16 cellular contexts compared by ENCODE assay signal in the genomic region with DNA sequence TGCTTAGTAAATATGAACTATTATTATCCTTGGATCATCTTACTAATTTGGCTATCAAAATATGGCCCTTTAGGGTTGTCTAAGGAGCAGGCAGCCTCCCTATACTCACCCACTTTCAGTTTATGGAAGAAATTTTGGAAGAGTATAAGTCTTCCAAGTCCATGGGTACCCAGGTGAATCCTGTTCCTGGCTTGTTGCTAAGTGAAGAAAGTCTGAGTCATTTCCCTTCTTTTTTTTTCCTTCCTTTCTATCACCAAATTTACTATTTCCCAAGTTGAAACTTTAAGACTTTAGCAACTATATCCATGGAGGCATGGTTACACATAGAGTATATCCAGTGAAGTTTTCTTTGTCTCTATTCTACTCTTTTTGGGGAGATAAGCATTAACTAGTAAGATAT.
DNase-seq lines count a peak whose midpoint lies in the region; ATAC-seq and TF ChIP-seq lines count a peak whose summit lies in the region.
"Had no signal": no experiment of that assay in that cellular context is flagged by ENCODE, and none has a peak within 500 bp of the region (broad histone marks: within the 10 kb centered on the region; RNA-seq: fewer than 3 reads in every experiment).

No MANE protein-coding gene starts in this region.

- no peaks in the 10 kb centered on the region for H3K9me3 ChIP-seq in IMR-90 (ENCODE audit: control insufficient read depth, insufficient read depth, low read length)
- H3K9me3 ChIP-seq in right lobe of liver = no peaks in the 10 kb centered on the region
- H3K9me3 ChIP-seq in prostate gland = no peaks in the 10 kb centered on the region
- H3K9me3 ChIP-seq: A549, BE2C had no signal

- no peak overlapping the region for H3K9ac ChIP-seq in IMR-90 (ENCODE audit: low read depth, low read length)

- no peak overlapping the region for H2BK15ac ChIP-seq in IMR-90 (ENCODE audit: low read depth, low read length)

- H3K4me1 ChIP-seq in IMR-90 (ENCODE audit: control insufficient read depth, insufficient read depth, low read length) = peaks cover 1% of the 10 kb centered on the region; the same call in 1 of the 2 replicates
- H3K4me1 ChIP-seq in right lobe of liver = no peaks in the 10 kb centered on the region
- H3K4me1 ChIP-seq in prostate gland (replicated peaks) = no peaks in the 10 kb centered on the region
- H3K4me1 ChIP-seq: A549, BE2C had no signal

- dilution Hi-C loops in IMR-90 (cut with HindIII; ENCODE audit: low sequenced_read_pairs, unreplicated experiment) = no loop called here

- no peak overlapping the region for H2AK5ac ChIP-seq in IMR-90 (ENCODE audit: low read depth, low read length)

- POLR2A ChIA-PET in IMR-90 (lab: Charles Lee; ENCODE audit: unreplicated experiment) = no interaction called here
- POLR2A ChIA-PET in RWPE1 (lab: Yijun Ruan, JAX; ENCODE audit: low non-redundant PET) = no interaction called here

- no peak overlapping the region for H3K23ac ChIP-seq in IMR-90 (ENCODE audit: low read depth, low read length)

- H3K27ac ChIP-seq in IMR-90 (ENCODE audit: insufficient read depth, low read length) = no peak overlapping the region
- no peak overlapping the region for H3K27ac ChIP-seq in RWPE1
- H3K27ac ChIP-seq in caudate nucleus (ENCODE audit: low read depth, low read length) = peak overlapping the region; percentile 48
- no peak overlapping the region for H3K27ac ChIP-seq in right lobe of liver
- no peak overlapping the region for H3K27ac ChIP-seq in prostate gland
- H3K27ac ChIP-seq: A549, C4-2B had no signal

- H2BK20ac ChIP-seq in IMR-90 (ENCODE audit: low read depth, low read length) = no peak overlapping the region

- TF ChIP-seq POLR2A in IMR-90 (IDR thresholded peaks at IDR 0.05; ENCODE audit: low read depth, low read length) (no peak), right lobe of liver (IDR thresholded peaks at IDR 0.05) (no peak), prostate gland (IDR thresholded peaks at IDR 0.05) (no peak)

- H3K4me3 ChIP-seq in IMR-90 (ENCODE audit: insufficient read depth, low read depth, low read length) (no peak overlapping the region), right lobe of liver (no peak overlapping the region), prostate gland (no peak overlapping the region)
- H3K4me3 ChIP-seq: A549 had no signal

- no peaks in the 10 kb centered on the region for H3K79me1 ChIP-seq in IMR-90 (ENCODE audit: low read depth in 1 of 2, low read length in 2 of 2)

- H3K4me2 ChIP-seq in IMR-90 (ENCODE audit: low read depth, low read length) = no peak overlapping the region
- H3K4me2 ChIP-seq: A549 had no signal

- H3K56ac ChIP-seq in IMR-90 (ENCODE audit: extremely low read depth, insufficient read depth, low read length) = no peak overlapping the region

- DNase-seq in IMR-90 = peak; percentile 15
- DNase-seq in RWPE1 (ENCODE audit: low spot score) = peak; percentile 29
- peak in 1 of 61 donors; percentile 3 for DNase-seq in caudate nucleus (lab: John Stamatoyannopoulos, UW)
- peak; percentile 43 for DNase-seq in kidney tubule cell (ENCODE audit: low spot score)
- DNase-seq in A172 (ENCODE audit: low spot score) = no peak
- DNase-seq in right lobe of liver = no peak
- no peak for DNase-seq in prostate gland (ENCODE audit: low spot score)
- DNase-seq: BE2C; CD4-positive, alpha-beta memory T cell; DMS153; GF-D8; HCEC 1CT; HFFc6 had no signal

- H4K5ac ChIP-seq in IMR-90 (ENCODE audit: low read depth, low read length) = no peak overlapping the region

- H3K9me1 ChIP-seq in IMR-90 (ENCODE audit: insufficient read depth, low read length) = no peaks in the 10 kb centered on the region

- no peaks in the 10 kb centered on the region for H3K27me3 ChIP-seq in IMR-90 (ENCODE audit: control insufficient read depth, insufficient read depth, low read length)
- no peaks in the 10 kb centered on the region for H3K27me3 ChIP-seq in right lobe of liver
- no peaks in the 10 kb centered on the region for H3K27me3 ChIP-seq in prostate gland (replicated peaks; ENCODE audit: insufficient read depth)
- H3K27me3 ChIP-seq: BE2C had no signal

- no peak for TF ChIP-seq RAD21 in IMR-90 (IDR thresholded peaks at IDR 0.05; ENCODE audit: low read length)

- no peaks in the 10 kb centered on the region for H3K36me3 ChIP-seq in IMR-90 (ENCODE audit: control insufficient read depth, insufficient read depth, low read length)
- peaks cover 0 to 5% (median 1%) of the 10 kb centered on the region in 4 donors for H3K36me3 ChIP-seq in right lobe of liver
- no peaks in the 10 kb centered on the region for H3K36me3 ChIP-seq in prostate gland
- H3K36me3 ChIP-seq: BE2C had no signal

- no peak overlapping the region for H3K18ac ChIP-seq in IMR-90 (ENCODE audit: low read depth, low read length)

- TF ChIP-seq CTCF in IMR-90 (conservative IDR thresholded peaks at IDR 0.05; ENCODE audit: low read depth, low read length) (no peak), RWPE1 (conservative IDR thresholded peaks at IDR 0.05; ENCODE audit: low read depth) (no peak), right lobe of liver (IDR thresholded peaks at IDR 0.05) (no peak), prostate gland (IDR thresholded peaks at IDR 0.05) (no peak)

- CTCF ChIA-PET in IMR-90 (lab: Yijun Ruan, JAX) = interaction anchor here (1.0 kb wide), 1 partner anchor 16 kb away, joined by 4 read pairs; no protein-coding TSS in a partner anchor
- CTCF ChIA-PET in RWPE1 (lab: Yijun Ruan, JAX) = no interaction called here

- no peak overlapping the region for H4K8ac ChIP-seq in IMR-90 (ENCODE audit: low read depth in 2 of 2, low read length in 2 of 2)

- no peak overlapping the region for H2BK5ac ChIP-seq in IMR-90 (ENCODE audit: low read depth, low read length, poor library complexity, severe bottlenecking)

- no peak for ATAC-seq in IMR-90 (ENCODE audit: low read depth)
- ATAC-seq in right lobe of liver = no peak
- ATAC-seq: A549, HepG2 had no signal

- H2BK120ac ChIP-seq in IMR-90 (ENCODE audit: low read depth, low read length) = no peak overlapping the region

- no peak overlapping the region for H3K4ac ChIP-seq in IMR-90 (ENCODE audit: low read depth, low read length)

- in situ Hi-C loops in IMR-90 (cut with MboI; ENCODE audit: low sequenced_read_pairs) = no loop called here

- no peak overlapping the region for H3K14ac ChIP-seq in IMR-90 (replicated peaks; ENCODE audit: low read depth, low read length)

- intact Hi-C loops in IMR-90 (cut with micrococcal nuclease) (no loop called here), right lobe of liver (cut with DNase I) (no loop called here), prostate gland (cut with DNase I) (no loop called here)

- H4K20me1 ChIP-seq in IMR-90 (ENCODE audit: insufficient read depth, low read length) = no peaks in the 10 kb centered on the region

- no peak overlapping the region for H4K91ac ChIP-seq in IMR-90 (ENCODE audit: insufficient read depth, low read depth, low read length)

- H2AFZ ChIP-seq in IMR-90 (replicated peaks; ENCODE audit: low read length, poor library complexity) = no peak overlapping the region

- no peak overlapping the region for H2AK9ac ChIP-seq in IMR-90 (replicated peaks; ENCODE audit: low read depth, low read length, poor library complexity)

- BruUV-seq in IMR-90 (replicated peaks; lab: Mats Ljungman, UMichigan) = no TSS peak

TF ChIP-seq in IMR-90, 13 proteins besides CTCF, POLR2A, EP300 and RAD21:
- TF ChIP-seq CHD1 (IDR thresholded peaks at IDR 0.05; ENCODE audit: low read depth, low read length) = no peak
- no peak for TF ChIP-seq RCOR1 (IDR thresholded peaks at IDR 0.05; ENCODE audit: insufficient replicate concordance, low read length)
- TF ChIP-seq USF2 (IDR thresholded peaks at IDR 0.05; ENCODE audit: low read depth, low read length) = no peak
- no peak for TF ChIP-seq MAFK (IDR thresholded peaks at IDR 0.05; ENCODE audit: low read depth, low read length)
- TF ChIP-seq FOS (IDR thresholded peaks at IDR 0.05; ENCODE audit: low read depth, low read length) = no peak
- TF ChIP-seq RFX5 (IDR thresholded peaks at IDR 0.05; ENCODE audit: low read depth, low read length) = no peak
- TF ChIP-seq ELK1 (IDR thresholded peaks at IDR 0.05; ENCODE audit: borderline replicate concordance, low read depth, low read length) = no peak
- TF ChIP-seq SMC3 (IDR thresholded peaks at IDR 0.05; ENCODE audit: low read depth, low read length) = no peak
- TF ChIP-seq MXI1 (IDR thresholded peaks at IDR 0.05; ENCODE audit: borderline replicate concordance, low read depth, low read length) = no peak
- no peak for TF ChIP-seq MAZ (IDR thresholded peaks at IDR 0.05; ENCODE audit: borderline replicate concordance, low read depth, low read length)
- no peak for TF ChIP-seq NFE2L2 (IDR thresholded peaks at IDR 0.05; ENCODE audit: low read depth, low read length)
- no peak for TF ChIP-seq BHLHE40 (IDR thresholded peaks at IDR 0.05; ENCODE audit: low read depth, low read length)
- no peak for TF ChIP-seq CEBPB (IDR thresholded peaks at IDR 0.05; ENCODE audit: low read depth, low read length)

Comparison
In these comparisons a context has a peak if more than half of its experiments do, and no peak if none do; other contexts are left out.
1. DNase-seq: peak in IMR-90 (single experiment), RWPE1 (single experiment) and kidney tubule cell (single experiment); none in A172 (single experiment), right lobe of liver (0 of 3) and prostate gland (single experiment).